19 cellular contexts compared by ENCODE assay signal in the genomic region with DNA sequence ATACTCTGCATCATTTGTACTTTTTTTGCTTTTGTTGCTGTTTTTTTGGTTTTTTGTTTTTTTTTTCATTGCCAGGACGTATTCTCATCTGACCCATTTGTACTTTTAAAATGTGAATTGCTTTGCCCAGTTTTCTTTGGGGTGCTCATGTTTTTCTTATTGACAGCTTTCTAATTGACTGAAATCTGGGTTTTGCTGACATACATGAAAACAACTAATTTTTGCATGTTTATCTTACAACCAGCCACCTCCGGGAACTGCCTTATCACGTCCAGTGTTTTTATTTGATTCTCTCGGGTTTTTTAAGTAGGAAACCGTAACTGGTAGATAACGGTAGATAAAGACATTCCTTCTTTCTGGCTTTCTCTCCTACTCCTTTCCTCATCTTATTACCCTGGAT. TPM values are rescaled to one million over a fixed set of nuclear protein-coding genes. Genes with fewer than 3 reads are reported as not detected.
DNase-seq lines count a peak whose midpoint lies in the region; ATAC-seq, FAIRE-seq and TF ChIP-seq lines count a peak whose summit lies in the region.
"Had no signal": no experiment of that assay in that cellular context is flagged by ENCODE, and none has a peak within 500 bp of the region (broad histone marks: within the 10 kb centered on the region; RNA-seq: fewer than 3 reads in every experiment).

No MANE protein-coding gene starts in this region.

- ATAC-seq in HepG2 (no peak), right lobe of liver (no peak)
- ATAC-seq in stimulated activated effector memory CD8-positive, alpha-beta T cell treated with anti-CD3 and anti-CD28 coated beads, Interleukin-12 subunit alpha, Interleukin-12 subunit beta, amount 100 ng/mL, for 72 hours, result no peak
- ATAC-seq: GM12878 had no signal

- DNase-seq in HepG2 (ENCODE audit: low spot score), result no peak
- DNase-seq in right lobe of liver, result no peak
- peak; percentile 19 for DNase-seq in endothelial cell of umbilical vein (ENCODE audit: low read depth, low spot score)
- DNase-seq in stimulated activated effector memory CD8-positive, alpha-beta T cell treated with anti-CD3 and anti-CD28 coated beads, Interleukin-12 subunit alpha, Interleukin-12 subunit beta, amount 100 ng/mL, for 72 hours (ENCODE audit: low spot score in 2 of 2), result no peak
- no peak for DNase-seq in suprapubic skin (ENCODE audit: low spot score in 2 of 2)
- no peak for DNase-seq in D341Med (ENCODE audit: low spot score)
- DNase-seq: CD4-positive, alpha-beta memory T cell; DMS79 treated with DMSO at 0.1 percent for 48 hours; H9; KG1 had no signal

- no peak overlapping the region for H2AFZ ChIP-seq in HepG2 (ENCODE audit: low read length)
- peak overlapping the region; percentile 71 for H2AFZ ChIP-seq in endothelial cell of umbilical vein (ENCODE audit: low read depth, low read length)
- no peak overlapping the region for H2AFZ ChIP-seq in parathyroid adenoma

- POLR2A ChIA-PET in HepG2 (lab: Yijun Ruan, JAX) (no interaction called here), endothelial cell of umbilical vein (lab: Charles Lee) (no interaction called here)

- no peaks in the 10 kb centered on the region for H3K4me1 Mint-ChIP-seq in stimulated activated effector memory CD8-positive, alpha-beta T cell treated with anti-CD3 and anti-CD28 coated beads, Interleukin-12 subunit alpha, Interleukin-12 subunit beta, amount 100 ng/mL, for 72 hours
- H3K4me1 Mint-ChIP-seq: CD14-positive monocyte; CD4-positive, alpha-beta memory T cell; IgD-negative memory B cell had no signal

- H3K4me3 ChIP-seq in HepG2 (replicated peaks in 1 of 3; ENCODE audit: insufficient read depth in 1 of 3, low read depth in 2 of 3, low read length in 3 of 3), result no peak overlapping the region
- H3K4me3 ChIP-seq in right lobe of liver, result no peak overlapping the region
- no peak overlapping the region for H3K4me3 ChIP-seq in endothelial cell of umbilical vein (replicated peaks in 1 of 3; ENCODE audit: insufficient read depth in 1 of 3, low read depth in 1 of 3, low read length in 3 of 3)
- no peak overlapping the region for H3K4me3 ChIP-seq in parathyroid adenoma (ENCODE audit: low read depth, low read length)
- H3K4me3 ChIP-seq in suprapubic skin, result no peak overlapping the region
- H3K4me3 ChIP-seq: BLaER1, GM12878 had no signal

- H3K27ac ChIP-seq in HepG2 (ENCODE audit: extremely low read length, insufficient read depth, low read length) (no peak overlapping the region), right lobe of liver (no peak overlapping the region), endothelial cell of umbilical vein (ENCODE audit: insufficient read depth, low read depth, low read length) (no peak overlapping the region), parathyroid adenoma (no peak overlapping the region), suprapubic skin (no peak overlapping the region)
- H3K27ac ChIP-seq: 22Rv1, BLaER1, HL-60 had no signal

- peaks cover 7% of the 10 kb centered on the region for H3K4me1 ChIP-seq in HepG2 (ENCODE audit: insufficient read depth, low read length)
- no peaks in the 10 kb centered on the region for H3K4me1 ChIP-seq in right lobe of liver
- peaks cover 5% of the 10 kb centered on the region for H3K4me1 ChIP-seq in endothelial cell of umbilical vein (ENCODE audit: control insufficient read depth, extremely low read depth, insufficient read depth, low read length)
- no peaks in the 10 kb centered on the region for H3K4me1 ChIP-seq in parathyroid adenoma
- H3K4me1 ChIP-seq in suprapubic skin, result no peaks in the 10 kb centered on the region

- H3K4me3 Mint-ChIP-seq in stimulated activated effector memory CD8-positive, alpha-beta T cell treated with anti-CD3 and anti-CD28 coated beads, Interleukin-12 subunit alpha, Interleukin-12 subunit beta, amount 100 ng/mL, for 72 hours, result no peak overlapping the region
- H3K4me3 Mint-ChIP-seq: CD4-positive, alpha-beta memory T cell; H9; IgD-negative memory B cell had no signal

- 99% methylated on average over 6 of the region's 6 CpGs for WGBS in HepG2 (ENCODE audit: low lambda C conversion rate)
- 70% methylated on average over 6 of the region's 6 CpGs for WGBS in right lobe of liver (ENCODE audit: insufficient coverage, low coverage, low lambda C conversion rate, missing lambda C conversion rate)
- 70% methylated on average over 6 of the region's 6 CpGs for WGBS in suprapubic skin

- no peaks in the 10 kb centered on the region for H3K79me2 ChIP-seq in HepG2 (ENCODE audit: insufficient read depth, low read length)
- no peaks in the 10 kb centered on the region for H3K79me2 ChIP-seq in endothelial cell of umbilical vein (ENCODE audit: control insufficient read depth, insufficient read depth, low read length)
- no peaks in the 10 kb centered on the region for H3K79me2 ChIP-seq in parathyroid adenoma

- TF ChIP-seq CTCF in HepG2 (CRISPR knock-in tag; IDR thresholded peaks at IDR 0.05) (no peak), right lobe of liver (IDR thresholded peaks at IDR 0.05) (no peak), endothelial cell of umbilical vein (IDR thresholded peaks at IDR 0.05; ENCODE audit: extremely low read depth in 1 of 2, insufficient read depth in 1 of 2, low read depth in 1 of 2, low read length in 2 of 2) (no peak), parathyroid adenoma (IDR thresholded peaks at IDR 0.05) (no peak), suprapubic skin (IDR thresholded peaks at IDR 0.05) (no peak)

- no peak for TF ChIP-seq RAD21 in HepG2 (CRISPR knock-in tag; IDR thresholded peaks at IDR 0.05)

- intact Hi-C loops in HepG2 (cut with micrococcal nuclease; ENCODE audit: unreplicated experiment) (no loop called here), right lobe of liver (cut with DNase I) (no loop called here), endothelial cell of umbilical vein (cut with micrococcal nuclease) (no loop called here)

- H3K4me2 ChIP-seq in HepG2 (ENCODE audit: low read depth, low read length), result no peak overlapping the region
- H3K4me2 ChIP-seq in endothelial cell of umbilical vein (ENCODE audit: insufficient read depth, low read length), result peak overlapping the region; percentile 17
- peak overlapping the region; percentile 10 for H3K4me2 ChIP-seq in parathyroid adenoma (ENCODE audit: low read length)
- H3K4me2 ChIP-seq: BLaER1 had no signal

- BruUV-seq in HepG2 (replicated peaks; lab: Mats Ljungman, UMichigan), result no TSS peak
- no TSS peak for BruUV-seq in endothelial cell of umbilical vein (replicated peaks; lab: Mats Ljungman, UMichigan)

- no peak overlapping the region for H3K27ac Mint-ChIP-seq in stimulated activated effector memory CD8-positive, alpha-beta T cell treated with anti-CD3 and anti-CD28 coated beads, Interleukin-12 subunit alpha, Interleukin-12 subunit beta, amount 100 ng/mL, for 72 hours
- H3K27ac Mint-ChIP-seq: CD14-positive monocyte; CD4-positive, alpha-beta memory T cell; H9; IgD-negative memory B cell had no signal

- in situ Hi-C loops in HepG2 (cut with HindIII; ENCODE audit: extremely low pct_ligation_motif_present, low pct_unique_long_range_greater_than_20kb), result no loop called here

- TF ChIP-seq POLR2A in HepG2 (IDR thresholded peaks at IDR 0.05; ENCODE audit: insufficient read depth in 1 of 2, low read depth in 2 of 2, low read length in 2 of 2) (no peak), right lobe of liver (IDR thresholded peaks at IDR 0.05) (no peak), endothelial cell of umbilical vein (IDR thresholded peaks at IDR 0.05; ENCODE audit: low read depth, low read length) (no peak), suprapubic skin (IDR thresholded peaks at IDR 0.05) (no peak)

- H3K9me3 Mint-ChIP-seq in stimulated activated effector memory CD8-positive, alpha-beta T cell treated with anti-CD3 and anti-CD28 coated beads, Interleukin-12 subunit alpha, Interleukin-12 subunit beta, amount 100 ng/mL, for 72 hours, result no peaks in the 10 kb centered on the region

- H3K9ac ChIP-seq in HepG2 (ENCODE audit: insufficient read depth, low read depth, low read length) (no peak overlapping the region), endothelial cell of umbilical vein (replicated peaks; ENCODE audit: extremely low read depth, insufficient read depth, low read length) (peak overlapping the region; percentile 3), parathyroid adenoma (no peak overlapping the region)
- H3K9ac ChIP-seq: BLaER1 had no signal

- no peaks in the 10 kb centered on the region for H3K36me3 Mint-ChIP-seq in stimulated activated effector memory CD8-positive, alpha-beta T cell treated with anti-CD3 and anti-CD28 coated beads, Interleukin-12 subunit alpha, Interleukin-12 subunit beta, amount 100 ng/mL, for 72 hours
- H3K36me3 Mint-ChIP-seq: CD14-positive monocyte; CD4-positive, alpha-beta memory T cell had no signal

- no peaks in the 10 kb centered on the region for H3K9me1 ChIP-seq in endothelial cell of umbilical vein (replicated peaks; ENCODE audit: control insufficient read depth, extremely low read depth, insufficient read depth, low read length)

- H4K20me1 ChIP-seq in HepG2 (ENCODE audit: insufficient read depth, low read length), result no peaks in the 10 kb centered on the region
- no peaks in the 10 kb centered on the region for H4K20me1 ChIP-seq in endothelial cell of umbilical vein (replicated peaks; ENCODE audit: control insufficient read depth, extremely low read depth, insufficient read depth, low read length)
- H4K20me1 ChIP-seq: BLaER1 had no signal

- H3K9me3 ChIP-seq in HepG2 (ENCODE audit: low read length) (peaks cover 21% of the 10 kb centered on the region), right lobe of liver (peaks cover 0 to 4% (median 0%) of the 10 kb centered on the region in 4 donors), endothelial cell of umbilical vein (replicated peaks; ENCODE audit: control insufficient read depth, insufficient read depth, low read length) (no peaks in the 10 kb centered on the region), parathyroid adenoma (ENCODE audit: control insufficient read depth, low read length) (no peaks in the 10 kb centered on the region), suprapubic skin (no peaks in the 10 kb centered on the region)

- dilution Hi-C loops in endothelial cell of umbilical vein (cut with MboI; ENCODE audit: extremely low pct_ligation_motif_present, low sequenced_read_pairs), result no loop called here

- H3K36me3 ChIP-seq in HepG2 (replicated peaks in 1 of 2; ENCODE audit: control insufficient read depth in 1 of 2, insufficient read depth in 2 of 2, low read length in 2 of 2) (no peaks in the 10 kb centered on the region; a peak in 1 of 5 replicates), right lobe of liver (no peaks in the 10 kb centered on the region), endothelial cell of umbilical vein (ENCODE audit: control insufficient read depth in 2 of 2, extremely low read depth in 1 of 2, insufficient read depth in 2 of 2, low read length in 2 of 2) (no peaks in the 10 kb centered on the region), parathyroid adenoma (ENCODE audit: control insufficient read depth, insufficient read depth, low read length) (no peaks in the 10 kb centered on the region), suprapubic skin (no peaks in the 10 kb centered on the region)
- H3K36me3 ChIP-seq: BLaER1 had no signal

- CTCF ChIA-PET in HepG2 (lab: Yijun Ruan, JAX; ENCODE audit: low intra/inter-chr PET ratio, low total read pairs), result no interaction called here
- CTCF ChIA-PET in endothelial cell of umbilical vein (lab: Charles Lee), result no interaction called here

- FAIRE-seq in HepG2 (lab: Jason Lieb, UNC) (no peak), endothelial cell of umbilical vein (lab: Jason Lieb, UNC) (no peak)
- FAIRE-seq: GM12878, GM19239, H1 had no signal

- no peaks in the 10 kb centered on the region for H3K27me3 ChIP-seq in HepG2 (ENCODE audit: control insufficient read depth in 1 of 2, insufficient read depth in 2 of 2, low read length in 2 of 2)
- no peaks in the 10 kb centered on the region for H3K27me3 ChIP-seq in right lobe of liver
- H3K27me3 ChIP-seq in endothelial cell of umbilical vein (ENCODE audit: control insufficient read depth in 2 of 2, insufficient read depth in 2 of 2, low read length in 2 of 2), result no peaks in the 10 kb centered on the region
- H3K27me3 ChIP-seq in parathyroid adenoma (ENCODE audit: control insufficient read depth, insufficient read depth, low read length), result no peaks in the 10 kb centered on the region
- H3K27me3 ChIP-seq in suprapubic skin, result no peaks in the 10 kb centered on the region
- H3K27me3 ChIP-seq: BLaER1 had no signal

- TF ChIP-seq EP300 in HepG2 (IDR thresholded peaks at IDR 0.05; ENCODE audit: low read depth in 2 of 2, low read length in 2 of 2), result no peak
- TF ChIP-seq EP300 in HepG2 (CRISPR knock-in tag; IDR thresholded peaks at IDR 0.05; ENCODE audit: borderline replicate concordance), result no peak
- TF ChIP-seq EP300 in suprapubic skin (IDR thresholded peaks at IDR 0.05), result no peak

RNA-seq across cellular contexts. Expression of a gene that starts 38.6 kb away (rescaled TPM):
- total RNA-seq in HepG2 (2016; rRNA removed; fragmentation: Illumina TruSeq; extraction: Trizol) (48.5 and 86.1 TPM in 2 replicates), right lobe of liver (10 to 100 TPM in 3 of 6 experiments, 1 to 10 TPM in 3; 2.0 to 14.5 (median 9.1) TPM), endothelial cell of umbilical vein (2.6 and 4.0 TPM in 2 replicates), suprapubic skin (10 to 100 TPM; 11.7 to 39.7 (median 16.9) TPM)
- total RNA-seq in HepG2 (2016; cell fraction: cytosol; rRNA removed; fragmentation: Illumina TruSeq; extraction: Trizol; ENCODE audit: low read depth), result 64.6 and 82.7 TPM in 2 replicates
- total RNA-seq in HepG2 (2016; cell fraction: insoluble cytoplasmic fraction; rRNA removed; fragmentation: Illumina TruSeq; extraction: Trizol), result 52.1 and 76.7 TPM in 2 replicates
- 71.1 and 75.3 TPM in 2 replicates for total RNA-seq in HepG2 (2016; cell fraction: membrane; rRNA removed; fragmentation: Illumina TruSeq; extraction: Trizol)
- 47.7 and 55.5 TPM in 2 replicates for total RNA-seq in HepG2 (2016; cell fraction: nucleus; rRNA removed; fragmentation: Illumina TruSeq; extraction: Trizol)
- polyA plus RNA-seq in HepG2 (2011; rRNA removed) (59.1 and 62.9 TPM in 2 replicates), endothelial cell of umbilical vein (1.4 and 2.5 TPM in 2 replicates)
- polyA plus RNA-seq in HepG2 (2011; cell fraction: cytosol; rRNA removed), result 45.6 and 94.4 TPM in 2 replicates
- polyA plus RNA-seq in HepG2 (2011; cell fraction: nucleus; rRNA removed), result 87.4 and 124 TPM in 2 replicates
- 42.0 and 51.4 TPM in 2 replicates for polyA plus RNA-seq in HepG2 (2012)
- polyA plus RNA-seq in HepG2 (2016; cell fraction: cytosol; fragmentation: Illumina TruSeq; extraction: Trizol; ENCODE audit: low read depth), result 125 and 134 TPM in 2 replicates
- polyA plus RNA-seq in HepG2 (2016; cell fraction: insoluble cytoplasmic fraction; fragmentation: Illumina TruSeq; extraction: Trizol; ENCODE audit: low read depth), result 60.9 and 75.2 TPM in 2 replicates
- 102 and 104 TPM in 2 replicates for polyA plus RNA-seq in HepG2 (2016; cell fraction: membrane; fragmentation: Illumina TruSeq; extraction: Trizol; ENCODE audit: low read depth)
- 136 and 150 TPM in 2 replicates for polyA plus RNA-seq in HepG2 (2016; cell fraction: nucleus; fragmentation: Illumina TruSeq; extraction: Trizol; ENCODE audit: insufficient read depth, low read depth)
- 5.3 and 89.5 TPM in 2 replicates for polyA minus RNA-seq in HepG2 (2011; rRNA and poly(A)+ RNA removed; ENCODE audit: low replicate concordance)
- 57.5 and 73.7 TPM in 2 replicates for polyA minus RNA-seq in HepG2 (2011; cell fraction: cytosol; rRNA and poly(A)+ RNA removed)
- 27.3 and 30.6 TPM in 2 replicates for polyA minus RNA-seq in HepG2 (2011; cell fraction: nucleus; rRNA and poly(A)+ RNA removed)
- 0.71 and 1.4 TPM in 2 replicates for polyA plus RNA-seq in endothelial cell of umbilical vein (2011; cell fraction: cytosol; rRNA removed)
- 4.2 and 5.7 TPM in 2 replicates for polyA plus RNA-seq in endothelial cell of umbilical vein (2011; cell fraction: nucleus; rRNA removed)
- 0.13 and 0.52 TPM in 2 replicates for polyA plus RNA-seq in endothelial cell of umbilical vein (2012)
- 0.61 and 2.2 TPM in 2 replicates for polyA minus RNA-seq in endothelial cell of umbilical vein
- 1.2 TPM for polyA minus RNA-seq in endothelial cell of umbilical vein (2011; cell fraction: cytosol; rRNA and poly(A)+ RNA removed)
- polyA minus RNA-seq in endothelial cell of umbilical vein (2011; cell fraction: nucleus; rRNA and poly(A)+ RNA removed), result 3.6 TPM in 2 replicates
- polyA plus RNA-seq: CD14-positive monocyte, IgD-negative memory B cell had no signal
